In the genomic region with DNA sequence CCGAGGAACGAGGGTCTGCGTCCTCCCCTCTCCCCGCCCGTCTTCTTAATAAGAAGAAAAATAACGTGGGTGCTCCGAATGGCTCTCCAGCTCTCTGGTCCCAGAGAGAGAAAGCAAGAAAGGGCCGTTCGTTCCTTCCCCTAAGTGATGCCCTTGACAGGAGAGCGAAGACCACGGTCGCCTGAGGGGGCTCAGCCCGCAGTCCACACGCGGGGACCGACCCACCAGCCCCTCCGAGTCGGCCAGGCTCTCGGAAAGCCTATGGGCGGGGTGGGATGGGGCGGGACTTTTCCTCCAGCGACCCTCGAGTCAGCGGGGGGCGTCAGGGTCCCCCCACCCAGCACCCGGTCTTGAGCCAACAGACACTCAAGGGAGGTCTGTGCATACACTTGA, we compare ENCODE assay signal across 8 cellular contexts. TPM values are rescaled to one million over a fixed set of nuclear protein-coding genes. Genes with fewer than 3 reads are reported as not detected.
DNase-seq lines count a peak whose midpoint lies in the region; ATAC-seq and TF ChIP-seq lines count a peak whose summit lies in the region.

No MANE protein-coding gene starts in this region.

- intact Hi-C loops in esophagus muscularis mucosa (cut with DNase I): no loop called here

- peaks cover 5% of the 10 kb centered on the region; the same call in 1 of the 2 replicates for H3K4me1 ChIP-seq in ES-I3 (ENCODE audit: insufficient read depth, low read length)
- no peaks in the 10 kb centered on the region for H3K4me1 ChIP-seq in NT2/D1 (ENCODE audit: insufficient read depth, insufficient read length)
- peaks cover 18 to 19% (median 19%) of the 10 kb centered on the region in 4 donors for H3K4me1 ChIP-seq in esophagus muscularis mucosa
- no peaks in the 10 kb centered on the region for H3K4me1 ChIP-seq in rectal smooth muscle tissue (ENCODE audit: control insufficient read depth, insufficient read depth, low read length)

- no peak for TF ChIP-seq POLR2A in esophagus muscularis mucosa (IDR thresholded peaks at IDR 0.05; ENCODE audit: low read depth)

- no peaks in the 10 kb centered on the region for H3K9me3 ChIP-seq in ES-I3 (ENCODE audit: control insufficient read depth, insufficient read depth, low read length)
- H3K9me3 ChIP-seq in NT2/D1 (ENCODE audit: insufficient read depth, low read length): no peaks in the 10 kb centered on the region
- H3K9me3 ChIP-seq in esophagus muscularis mucosa: no peaks in the 10 kb centered on the region

- peak overlapping the region; percentile 37 for H3K4me3 ChIP-seq in NT2/D1 (ENCODE audit: insufficient read length, low read depth)
- peak overlapping the region; percentile 66 to 88 (median 72) for H3K4me3 ChIP-seq in esophagus muscularis mucosa
- peak overlapping the region; percentile 54 for H3K4me3 ChIP-seq in rectal smooth muscle tissue (ENCODE audit: low read length)

- 20% methylated on average over 1 of the region's 26 CpGs for WGBS in esophagus muscularis mucosa

- peaks cover 47% of the 10 kb centered on the region for H3K27me3 ChIP-seq in NT2/D1 (ENCODE audit: insufficient read depth, insufficient read length)
- peaks cover 0 to 50% (median 8%) of the 10 kb centered on the region in 4 donors for H3K27me3 ChIP-seq in esophagus muscularis mucosa
- no peaks in the 10 kb centered on the region for H3K27me3 ChIP-seq in rectal smooth muscle tissue (ENCODE audit: control insufficient read depth, insufficient read depth, low read length)

- DNase-seq in NT2/D1 (ENCODE audit: low read depth, low spot score) (no peak), esophagus muscularis mucosa (ENCODE audit: extremely low spot score) (no peak), NCI-H1092 (lab: John Stamatoyannopoulos, UW) (no peak), activated gamma-delta T cell treated with Interleukin-2 at 50 U/mL for 16 hours (no peak)

- no peak for TF ChIP-seq CTCF in esophagus muscularis mucosa (IDR thresholded peaks at IDR 0.05)

- H3K9ac ChIP-seq in ES-I3 (ENCODE audit: low read depth, low read length) (peak overlapping the region; percentile 46), NT2/D1 (ENCODE audit: insufficient read length, low read depth) (no peak overlapping the region), rectal smooth muscle tissue (ENCODE audit: low read length) (no peak overlapping the region)

- H3K27ac ChIP-seq in esophagus muscularis mucosa (replicated peaks in 1 of 4) (peak overlapping the region; percentile 3 to 30 (median 24)), rectal smooth muscle tissue (ENCODE audit: low read depth, low read length) (no peak overlapping the region)

- H3K36me3 ChIP-seq in ES-I3 (ENCODE audit: insufficient read depth, low read length) (no peaks in the 10 kb centered on the region), NT2/D1 (ENCODE audit: insufficient read depth, insufficient read length, low read length) (no peaks in the 10 kb centered on the region), esophagus muscularis mucosa (no peaks in the 10 kb centered on the region), rectal smooth muscle tissue (ENCODE audit: control insufficient read depth, insufficient read depth, low read length) (no peaks in the 10 kb centered on the region)

- TF ChIP-seq EP300 in esophagus muscularis mucosa (IDR thresholded peaks at IDR 0.05): no peak

- ATAC-seq in HG03342 (IDR thresholded peaks at IDR 0.05; ENCODE audit: unreplicated experiment): no peak
- no peak for ATAC-seq in HG02763 (IDR thresholded peaks at IDR 0.05; ENCODE audit: unreplicated experiment)

RNA-seq across cellular contexts. Expression of a gene that starts 53.2 kb away (rescaled TPM):
- total RNA-seq in esophagus muscularis mucosa: 10 to 100 TPM; 24.7 to 42.8 (median 39.0) TPM
